ENCODE assay signal across 17 cellular contexts in genomic region chr14:34835312-34835711, GRCh38.
"Had no signal": no experiment of that assay in that cellular context is flagged by ENCODE, and none has a peak within 500 bp of the region (broad histone marks: within the 10 kb centered on the region; RNA-seq: fewer than 3 reads in every experiment).

No MANE protein-coding gene starts in this region.

- H3K9me3 ChIP-seq: ascending aorta, breast epithelium, gastrocnemius medialis, heart right ventricle, prostate gland, sigmoid colon had no signal

- H3K27ac ChIP-seq: ascending aorta, breast epithelium, gastrocnemius medialis, prostate gland, sigmoid colon, WERI-Rb-1 had no signal

- H3K4me3 ChIP-seq: ascending aorta, breast epithelium, gastrocnemius medialis, heart right ventricle, prostate gland, sigmoid colon had no signal

- H3K27me3 ChIP-seq: ascending aorta, breast epithelium, gastrocnemius medialis, heart right ventricle, sigmoid colon had no signal

- H3K4me1 ChIP-seq: ascending aorta, breast epithelium, prostate gland, sigmoid colon had no signal

- FAIRE-seq: islet of Langerhans had no signal

- ATAC-seq: activated T-helper 17 cell treated with anti-CD3 and anti-CD28 coated beads, Interleukin-2, amount 50 U/mL, for 72 hours; heart right ventricle had no signal

- H3K36me3 ChIP-seq: ascending aorta, breast epithelium, gastrocnemius medialis, heart right ventricle, prostate gland, sigmoid colon had no signal

- DNase-seq: activated CD4-positive, alpha-beta T cell treated with anti-CD3 and anti-CD28 coated beads, Interleukin-2, amount 50 U/mL, for 48 hours; activated naive CD4-positive, alpha-beta T cell treated with Interleukin-2 at 50 U/mL for 16 hours; effector memory CD4-positive, alpha-beta T cell; gastrocnemius medialis; heart right ventricle; nephron progenitor cell; sigmoid colon; stimulated activated CD4-positive, alpha-beta T cell treated with anti-CD3 and anti-CD28 coated beads, Interleukin-2, amount 100 ng/mL, for 48 hours; stimulated activated naive CD4-positive, alpha-beta T cell treated with Interleukin-2 at 50 U/mL for 16 hours; T-helper 1 cell; trophoblast cell; WERI-Rb-1 had no signal
